12 cellular contexts compared by ENCODE assay signal in genomic region chr1:68916227-68916853, GRCh38.
DNase-seq lines count a peak whose midpoint lies in the region; ATAC-seq and TF ChIP-seq lines count a peak whose summit lies in the region.
"Had no signal": no experiment of that assay in that cellular context is flagged by ENCODE, and none has a peak within 500 bp of the region (broad histone marks: within the 10 kb centered on the region; RNA-seq: fewer than 3 reads in every experiment).

No MANE protein-coding gene starts in this region.

- no peak overlapping the region for H4K8ac ChIP-seq in neuronal stem cell (ENCODE audit: low read depth, low read length)

- H2BK15ac ChIP-seq in neuronal stem cell (ENCODE audit: low read length) = no peak overlapping the region

- no peak overlapping the region for H2BK12ac ChIP-seq in neuronal stem cell (ENCODE audit: low read length)

- H3K9me3 ChIP-seq in neuronal stem cell (replicated peaks in 1 of 2; ENCODE audit: control insufficient read depth in 2 of 2, insufficient read depth in 1 of 2, low read depth in 1 of 2, low read length in 2 of 2) = no peaks in the 10 kb centered on the region
- H3K9me3 ChIP-seq: prostate gland had no signal

- H3K14ac ChIP-seq in neuronal stem cell (ENCODE audit: low read length) = no peak overlapping the region

- ATAC-seq in esophagus mucosa (peak; percentile 96), GM19351 (IDR thresholded peaks at IDR 0.05; ENCODE audit: unreplicated experiment) (no peak), GM18861 (IDR thresholded peaks at IDR 0.05; ENCODE audit: unreplicated experiment) (no peak)

- no peaks in the 10 kb centered on the region for H3K4me1 ChIP-seq in neuronal stem cell (ENCODE audit: control insufficient read depth in 2 of 2, insufficient read depth in 1 of 2, low read depth in 1 of 2, low read length in 2 of 2)
- H3K4me1 ChIP-seq: prostate gland had no signal

- H4K91ac ChIP-seq in neuronal stem cell (ENCODE audit: low read depth, low read length, poor library complexity) = no peak overlapping the region

- H3K4me3 ChIP-seq in AG10803 (ENCODE audit: low read length) = no peak overlapping the region
- H3K4me3 ChIP-seq in neuronal stem cell (ENCODE audit: low read length in 2 of 2) = no peak overlapping the region
- no peak overlapping the region for H3K4me3 ChIP-seq in H7 (ENCODE audit: insufficient read depth, low read depth, low read length)
- H3K4me3 ChIP-seq: prostate gland, SK-N-MC had no signal

- no peak overlapping the region for H3K4me2 ChIP-seq in neuronal stem cell (ENCODE audit: insufficient read depth, low read length, poor library complexity, severe bottlenecking)

- no CpG with 5 or more reads among the region's 4 CpGs for WGBS in neuronal stem cell (ENCODE audit: extremely low coverage in 2 of 2, insufficient read length in 2 of 2, insufficient replicate concordance in 1 of 2), 2 donors

- H3K27me3 ChIP-seq in neuronal stem cell (ENCODE audit: control insufficient read depth in 3 of 3, insufficient read depth in 3 of 3, low read depth in 1 of 3, low read length in 3 of 3) (no peaks in the 10 kb centered on the region), H7 (ENCODE audit: control insufficient read depth, insufficient read depth, low read length) (no peaks in the 10 kb centered on the region)

- H3K36me3 ChIP-seq in neuronal stem cell (replicated peaks in 1 of 2; ENCODE audit: control insufficient read depth in 2 of 2, insufficient read depth in 2 of 2, low read length in 2 of 2) (no peaks in the 10 kb centered on the region), H7 (replicated peaks; ENCODE audit: control insufficient read depth, insufficient read depth, low read length) (no peaks in the 10 kb centered on the region)
- H3K36me3 ChIP-seq: prostate gland had no signal

- no peak for TF ChIP-seq CTCF in AG10803 (conservative IDR thresholded peaks at IDR 0.05; ENCODE audit: low read length)

- H3K23ac ChIP-seq in neuronal stem cell (ENCODE audit: low read depth, low read length, poor library complexity) = no peak overlapping the region

- no peak overlapping the region for H3K27ac ChIP-seq in neuronal stem cell (replicated peaks; ENCODE audit: low read length)
- H3K27ac ChIP-seq: prostate gland, SK-N-MC had no signal

- H2BK120ac ChIP-seq in neuronal stem cell (ENCODE audit: low read depth, low read length) = no peak overlapping the region

- H3K9ac ChIP-seq in neuronal stem cell (ENCODE audit: low read depth, low read length, poor library complexity) = no peak overlapping the region

- peak overlapping the region; percentile 57 for H2AFZ ChIP-seq in neuronal stem cell (ENCODE audit: low read length)

- no peaks in the 10 kb centered on the region for H3K79me1 ChIP-seq in neuronal stem cell (ENCODE audit: low read depth, low read length)

- H3K18ac ChIP-seq in neuronal stem cell (ENCODE audit: low read length) = no peak overlapping the region

- H2BK5ac ChIP-seq in neuronal stem cell (ENCODE audit: low read length) = no peak overlapping the region

- DNase-seq in AG10803 (ENCODE audit: low read depth) = peak; percentile 12
- DNase-seq in NCI-H510A (lab: John Stamatoyannopoulos, UW) = peak; percentile 29
- no peak for DNase-seq in neuronal stem cell (ENCODE audit: low spot score)
- DNase-seq in mesenteric fat pad (ENCODE audit: low spot score) = no peak
- DNase-seq in H7 = no peak
- DNase-seq: activated T-cell treated with anti-CD3 and anti-CD28 coated beads, Interleukin-2, amount 50 U/mL, for 48 hours; CD8-positive, alpha-beta memory T cell had no signal

- no peak overlapping the region for H2AK5ac ChIP-seq in neuronal stem cell (ENCODE audit: low read depth, low read length)

- no peak overlapping the region for H3K4ac ChIP-seq in neuronal stem cell (ENCODE audit: low read length)

Comparison
In these comparisons a context has a peak if more than half of its experiments do, and no peak if none do; other contexts are left out.
1. DNase-seq: peak in AG10803 (single experiment) and NCI-H510A (single experiment); none in neuronal stem cell (single experiment), mesenteric fat pad (single experiment) and H7 (single experiment).